Comparison of ENCODE assay signal across 23 cellular contexts in genomic region chr16:6104423-6104822, GRCh38.
"Had no signal": no experiment of that assay in that cellular context is flagged by ENCODE, and none has a peak within 500 bp of the region (broad histone marks: within the 10 kb centered on the region; RNA-seq: fewer than 3 reads in every experiment).

No MANE protein-coding gene starts in this region.

- H3K27ac ChIP-seq: hepatocyte, neural progenitor cell, ovary, stomach, thoracic aorta, transverse colon had no signal

- H3K4me3 Mint-ChIP-seq: endodermal cell; natural killer cell treated with Interleukin-12 subunit alpha and Interleukin-12 subunit beta and Interleukin-15 and Interleukin-18, amount 100 ng/mL, for 72 hours; neural progenitor cell had no signal

- H3K9me3 ChIP-seq: ovary, thoracic aorta, transverse colon had no signal

- H3K27ac Mint-ChIP-seq: endodermal cell; natural killer cell treated with Interleukin-12 subunit alpha and Interleukin-12 subunit beta and Interleukin-15 and Interleukin-18, amount 100 ng/mL, for 72 hours; neural progenitor cell had no signal

- H3K36me3 ChIP-seq: neural progenitor cell, ovary, stomach, thoracic aorta, transverse colon had no signal

- H3K79me2 ChIP-seq: hepatocyte had no signal

- H3K27me3 ChIP-seq: hepatocyte, neural progenitor cell, ovary, stomach, transverse colon had no signal

- H3K4me1 ChIP-seq: stomach, transverse colon had no signal

- H3K4me2 ChIP-seq: hepatocyte, neural progenitor cell had no signal

- ATAC-seq: left cardiac atrium; left ventricle myocardium superior; natural killer cell treated with Interleukin-12 subunit alpha and Interleukin-12 subunit beta and Interleukin-15 and Interleukin-18, amount 100 ng/mL, for 72 hours; right cardiac atrium had no signal

- DNase-seq: dermis blood vessel endothelial cell; effector CD4-positive, alpha-beta T cell; endodermal cell; erythroblast; foreskin melanocyte; kidney; left cardiac atrium; left ventricle myocardium superior; mesenchymal stem cell; midbrain; ovary; right cardiac atrium; small intestine; stimulated activated CD4-positive, alpha-beta T cell treated with anti-CD3 and anti-CD28 coated beads, Interleukin-12 subunit alpha, Interleukin-12 subunit beta, amount 100 ng/mL, for 4 hours; stimulated activated naive CD4-positive, alpha-beta T cell; stomach; substantia nigra; transverse colon had no signal

- H3K4me3 ChIP-seq: hepatocyte, lung, neural progenitor cell, ovary, stomach, thoracic aorta, transverse colon had no signal

- H2AFZ ChIP-seq: hepatocyte, neural progenitor cell had no signal
